In genomic region chr18:27414691-27415090, GRCh38 we compare ENCODE assay signal across 26 cellular contexts.
"Had no signal": no experiment of that assay in that cellular context is flagged by ENCODE, and none has a peak within 500 bp of the region (broad histone marks: within the 10 kb centered on the region; RNA-seq: fewer than 3 reads in every experiment).

No MANE protein-coding gene starts in this region.

- H3K9me3 ChIP-seq: lower lobe of right lung, pancreas, prostate gland, right lobe of liver, stomach, testis, thyroid gland, transverse colon, upper lobe of left lung, vagina had no signal

- ATAC-seq: left lobe of liver; lower lobe of right lung; naive thymus-derived CD8-positive, alpha-beta T cell; right lobe of liver; stimulated activated naive B cell treated with anti-CD40 and anti-IgM and Interleukin-4, amounts not matched to agents 10 μg/mL and 1 μg/mL and 100 μg/mL, for 72 hours; stimulated activated naive CD8-positive, alpha-beta T cell treated with anti-CD3 and anti-CD28 coated beads, Interleukin-15, Interleukin-2, amounts not matched to agents 100 U/mL and 50 U/mL, for 24 hours had no signal

- H3K4me3 ChIP-seq: lower lobe of right lung, pancreas, prostate gland, right lobe of liver, stomach, testis, thyroid gland, transverse colon, upper lobe of left lung, vagina had no signal

- H3K36me3 ChIP-seq: lower lobe of right lung, pancreas, prostate gland, right lobe of liver, stomach, thyroid gland, transverse colon, upper lobe of left lung, vagina had no signal

- H3K4me1 ChIP-seq: lower lobe of right lung, pancreas, prostate gland, right lobe of liver, testis, thyroid gland, upper lobe of left lung, vagina had no signal

- DNase-seq: hippocampal formation; kidney glomerular epithelial cell; left cardiac atrium; lower lobe of right lung; mammary epithelial cell; mesenchymal stem cell; naive thymus-derived CD8-positive, alpha-beta T cell; nephron progenitor cell; nucleus accumbens; pancreas; posterior cingulate gyrus; right lobe of liver; stimulated activated CD4-positive, alpha-beta T cell treated with anti-CD3 and anti-CD28 coated beads, Interleukin-12 subunit alpha, Interleukin-12 subunit beta, amount 100 ng/mL, for 4 hours; stimulated activated CD4-positive, alpha-beta T cell treated with anti-CD3 and anti-CD28 coated beads, Interleukin-15, amount 100 ng/mL, for 24 hours; stimulated activated CD4-positive, alpha-beta T cell treated with anti-CD3 and anti-CD28 coated beads, Interleukin-2, amount 100 ng/mL, for 24 hours; stimulated activated CD4-positive, alpha-beta T cell treated with anti-CD3 and anti-CD28 coated beads, Interleukin-4, amount 100 ng/mL, for 1 hour; stimulated activated naive B cell treated with anti-CD40 and anti-IgM and Interleukin-4, amounts not matched to agents 10 μg/mL and 1 μg/mL and 100 μg/mL, for 72 hours; stimulated activated naive CD8-positive, alpha-beta T cell treated with anti-CD3 and anti-CD28 coated beads, Interleukin-15, Interleukin-2, amounts not matched to agents 100 U/mL and 50 U/mL, for 24 hours; stomach; testis; thyroid gland; transverse colon; upper lobe of left lung had no signal

- H3K27me3 ChIP-seq: pancreas, right lobe of liver, stomach, testis, thyroid gland, transverse colon, upper lobe of left lung, vagina had no signal

- H3K27ac ChIP-seq: lower lobe of right lung, prostate gland, right lobe of liver, stomach, testis, thyroid gland, upper lobe of left lung, vagina had no signal
